In genomic region chr2:176769021-176769420, GRCh38 we compare ENCODE assay signal across 18 cellular contexts.
"Had no signal": no experiment of that assay in that cellular context is flagged by ENCODE, and none has a peak within 500 bp of the region (broad histone marks: within the 10 kb centered on the region; RNA-seq: fewer than 3 reads in every experiment).

No MANE protein-coding gene starts in this region.

- ATAC-seq: activated T-helper 17 cell treated with anti-CD3 and anti-CD28 coated beads, Interleukin-2, amount 50 U/mL, for 72 hours; PC-3; T-helper 17 cell; WTC11 had no signal

- DNase-seq: activated CD4-positive, alpha-beta T cell treated with anti-CD3 and anti-CD28 coated beads for 48 hours; activated CD4-positive, alpha-beta T cell treated with anti-CD3 and anti-CD28 coated beads, Interleukin-2, amount 50 U/mL, for 4 hours; activated CD4-positive, CD25-positive, alpha-beta regulatory T cell treated with anti-CD3 and anti-CD28 coated beads, Interleukin-2, amount 50 U/mL, for 72 hours; activated CD8-positive, alpha-beta memory T cell treated with anti-CD3 and anti-CD28 coated beads for 24 hours; activated gamma-delta T cell; activated naive CD4-positive, alpha-beta T cell treated with anti-CD3 and anti-CD28 coated beads for 36 hours; activated T-cell treated with anti-CD3 and anti-CD28 coated beads, Interleukin-2, amount 50 U/mL, for 48 hours; amygdala; NCI-H1092; NCI-H1930; NCI-H2107; NCI-H526 treated with DMSO at 0.1 percent for 48 hours; NK-92 treated with Interleukin-12 subunit alpha and Interleukin-12 subunit beta, amount 100 ng/mL, for 24 hours; T-helper 17 cell; T-helper 9 cell had no signal
